17 cellular contexts compared by ENCODE assay signal in the genomic region with DNA sequence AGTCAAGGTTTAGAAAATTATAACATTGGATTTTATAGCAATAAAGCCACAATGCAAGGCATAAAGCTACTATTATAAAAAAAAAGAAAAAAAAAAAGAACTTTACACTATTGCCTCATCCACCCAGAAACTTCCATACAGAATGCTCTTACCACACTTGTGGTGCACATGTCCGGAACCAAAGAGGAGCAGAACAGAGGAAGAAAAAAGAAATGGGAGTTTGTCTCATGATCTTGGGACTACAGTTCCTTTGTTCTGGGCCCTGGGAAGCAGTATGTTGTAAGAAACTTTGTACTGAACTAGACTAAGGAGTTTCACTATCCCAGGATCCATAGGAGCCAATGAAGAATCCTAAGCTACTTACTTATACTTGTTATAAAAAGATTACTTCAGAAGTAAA. TPM values are rescaled to one million over a fixed set of nuclear protein-coding genes. Genes with fewer than 3 reads are reported as not detected.
DNase-seq lines count a peak whose midpoint lies in the region; ATAC-seq and TF ChIP-seq lines count a peak whose summit lies in the region.
"Had no signal": no experiment of that assay in that cellular context is flagged by ENCODE, and none has a peak within 500 bp of the region (broad histone marks: within the 10 kb centered on the region; RNA-seq: fewer than 3 reads in every experiment).

No MANE protein-coding gene starts in this region.

- intact Hi-C loops in heart left ventricle (cut with DNase I) (loop anchor here in 1 of 10 donors (10.0 kb wide), 1 partner anchor 66 kb away; no protein-coding TSS in a partner anchor), cardiac septum (cut with DNase I) (no loop called here)

- in situ Hi-C loops in SK-MEL-5 (cut with HindIII; ENCODE audit: low pct_unique_long_range_greater_than_20kb, low sequenced_read_pairs) = no loop called here

- H3K27me3 ChIP-seq in heart left ventricle (no peaks in the 10 kb centered on the region), Peyer's patch (no peaks in the 10 kb centered on the region)
- H3K27me3 ChIP-seq: BLaER1 treated with 17β-estradiol and CSF1 and Interleukin-3, amounts not matched to agents 10 nM and 100 nM had no signal

- H3K9me3 ChIP-seq in heart left ventricle (no peaks in the 10 kb centered on the region), Peyer's patch (no peaks in the 10 kb centered on the region)
- H3K9me3 ChIP-seq: BLaER1 treated with 17β-estradiol and CSF1 and Interleukin-3, amounts not matched to agents 10 nM and 100 nM; SJSA1 had no signal

- no peak overlapping the region for H3K27ac Mint-ChIP-seq in progenitor cell of endocrine pancreas

- TF ChIP-seq CTCF in heart left ventricle (IDR thresholded peaks at IDR 0.05) = no peak
- TF ChIP-seq CTCF in Peyer's patch (IDR thresholded peaks at IDR 0.05) = no peak
- no peak for TF ChIP-seq CTCF in progenitor cell of endocrine pancreas (IDR thresholded peaks at IDR 0.05; ENCODE audit: unreplicated experiment)

- H3K4me1 ChIP-seq in heart left ventricle (peaks cover 0 to 63% (median 8%) of the 10 kb centered on the region in 12 donors), Peyer's patch (no peaks in the 10 kb centered on the region)
- H3K4me1 ChIP-seq: SJSA1 had no signal

- WGBS in heart left ventricle, 4 donors = 87 to 94% (median 91%) methylated on average over 1 of the region's 1 CpG

- no peaks in the 10 kb centered on the region for H3K4me1 Mint-ChIP-seq in progenitor cell of endocrine pancreas (ENCODE audit: low read depth)

- H3K4me3 Mint-ChIP-seq in progenitor cell of endocrine pancreas (ENCODE audit: low read depth) = no peak overlapping the region

- H3K4me3 ChIP-seq in heart left ventricle (no peak overlapping the region), Peyer's patch (no peak overlapping the region)
- H3K4me3 ChIP-seq: BLaER1 treated with 17β-estradiol and CSF1 and Interleukin-3, amounts not matched to agents 10 nM and 100 nM; SJSA1 had no signal

- H3K27me3 Mint-ChIP-seq in progenitor cell of endocrine pancreas = peaks cover 22% of the 10 kb centered on the region

- peak in 3 of 4 donors; percentile 18 to 38 (median 22) for ATAC-seq in heart left ventricle
- ATAC-seq: HCT116 had no signal

- H3K27ac ChIP-seq in heart left ventricle (peak overlapping the region in 2 of 12 donors; percentile 15 to 39), Peyer's patch (no peak overlapping the region)
- H3K27ac ChIP-seq: SJSA1 had no signal

- TF ChIP-seq POLR2A in heart left ventricle (IDR thresholded peaks at IDR 0.05) (no peak), Peyer's patch (IDR thresholded peaks at IDR 0.05) (no peak)

- DNase-seq in heart left ventricle = no peak
- DNase-seq in cardiac septum (ENCODE audit: low spot score) = no peak
- DNase-seq in SK-MEL-5 (ENCODE audit: low read depth, low spot score) = peak; percentile 96
- DNase-seq in medulla oblongata (ENCODE audit: extremely low spot score) = peak; percentile 66
- no peak for DNase-seq in Peyer's patch
- DNase-seq in progenitor cell of endocrine pancreas (ENCODE audit: low spot score, unreplicated experiment) = no peak
- no peak for DNase-seq in NCI-H1417 (lab: John Stamatoyannopoulos, UW)
- no peak for DNase-seq in HUDEP-2 (lab: John Stamatoyannopoulos, UW; ENCODE audit: unreplicated experiment in 76 of 76)
- DNase-seq: GOT3; NCI-H1417 treated with DMSO at 0.1 percent for 48 hours; NCI-H1930; NCI-H526 treated with DMSO at 0.1 percent for 48 hours; NK-92 treated with Interleukin-12 subunit alpha and Interleukin-12 subunit beta, amount 100 ng/mL, for 24 hours; RPMI8226 had no signal

- H3K9me3 Mint-ChIP-seq in progenitor cell of endocrine pancreas (ENCODE audit: low read depth) = no peaks in the 10 kb centered on the region

- H3K36me3 ChIP-seq in heart left ventricle (no peaks in the 10 kb centered on the region), Peyer's patch (no peaks in the 10 kb centered on the region)
- H3K36me3 ChIP-seq: BLaER1 treated with 17β-estradiol and CSF1 and Interleukin-3, amounts not matched to agents 10 nM and 100 nM; SJSA1 had no signal

- no peaks in the 10 kb centered on the region for H3K36me3 Mint-ChIP-seq in progenitor cell of endocrine pancreas (ENCODE audit: insufficient read depth)

RNA-seq across cellular contexts. Expression of a gene that starts 36.2 kb away (rescaled TPM):
- 10 to 100 TPM in 1 of 9 donors, 1 to 10 TPM in 8; 1.7 to 10.6 (median 3.8) TPM for total RNA-seq in heart left ventricle
- under 1 TPM; 0.61 to 0.91 TPM for polyA plus RNA-seq in heart left ventricle
- total RNA-seq in cardiac septum = 2.2 TPM
- total RNA-seq in SK-MEL-5 (2014; rRNA removed; shearing (Covaris generic)) = 87.0 and 96.0 TPM in 2 replicates
- polyA plus RNA-seq in SK-MEL-5 (2015; cell fraction: cytosol; rRNA removed) = 42.4 and 63.2 TPM in 2 replicates
- 44.5 and 58.3 TPM in 2 replicates for polyA plus RNA-seq in SK-MEL-5 (2015; cell fraction: nucleus; rRNA removed)
- total RNA-seq in Peyer's patch = 10 to 100 TPM; 15.4 to 57.8 (median 29.1) TPM
- total RNA-seq in progenitor cell of endocrine pancreas = 0.41 and 1.2 TPM in 2 replicates

Comparison
In these comparisons a context has a peak if more than half of its experiments do, and no peak if none do; other contexts are left out.
1. DNase-seq: peak in SK-MEL-5 (single experiment) and medulla oblongata (single experiment); none in heart left ventricle (0 of 5), cardiac septum (single experiment), Peyer's patch (0 of 3), progenitor cell of endocrine pancreas (single experiment), NCI-H1417 (0 of 3) and HUDEP-2 (0 of 76).